9 cellular contexts compared by ENCODE assay signal in genomic region chr2:33457588-33458247, GRCh38. TPM values are rescaled to one million over a fixed set of nuclear protein-coding genes. Genes with fewer than 3 reads are reported as not detected.
DNase-seq lines count a peak whose midpoint lies in the region; ATAC-seq, FAIRE-seq and TF ChIP-seq lines count a peak whose summit lies in the region.
"Had no signal": no experiment of that assay in that cellular context is flagged by ENCODE, and none has a peak within 500 bp of the region (broad histone marks: within the 10 kb centered on the region; RNA-seq: fewer than 3 reads in every experiment).

No MANE protein-coding gene starts in this region.

- intact Hi-C loops in heart right ventricle (cut with DNase I), result no loop called here

- H3K36me3 ChIP-seq in heart right ventricle, result peaks cover 0 to 6% (median 0%) of the 10 kb centered on the region in 9 donors

- TF ChIP-seq POLR2A in GM12892 (IDR thresholded peaks at IDR 0.05; ENCODE audit: low read depth, low read length), result no peak

- no peaks in the 10 kb centered on the region for H3K27me3 ChIP-seq in heart right ventricle

- no peak overlapping the region for H3K27ac Mint-ChIP-seq in natural killer cell treated with Interleukin-12 subunit alpha and Interleukin-12 subunit beta and Interleukin-15 and Interleukin-18, amount 100 ng/mL, for 72 hours

- 15 to 16% methylated on average over 8 of the region's 8 CpGs for WGBS in heart right ventricle, 2 donors

- FAIRE-seq in GM12892 (lab: Jason Lieb, UNC), result peak; percentile 57

- no peak overlapping the region for H3K4me3 Mint-ChIP-seq in natural killer cell treated with Interleukin-12 subunit alpha and Interleukin-12 subunit beta and Interleukin-15 and Interleukin-18, amount 100 ng/mL, for 72 hours

- no peaks in the 10 kb centered on the region for H3K4me1 Mint-ChIP-seq in natural killer cell treated with Interleukin-12 subunit alpha and Interleukin-12 subunit beta and Interleukin-15 and Interleukin-18, amount 100 ng/mL, for 72 hours (ENCODE audit: low read depth in 2 of 2)

- peaks cover 0 to 17% (median 6%) of the 10 kb centered on the region in 11 donors for H3K9me3 ChIP-seq in heart right ventricle

- peaks cover 3 to 29% (median 9%) of the 10 kb centered on the region in 9 donors for H3K4me1 ChIP-seq in heart right ventricle

- no peaks in the 10 kb centered on the region for H3K9me3 Mint-ChIP-seq in natural killer cell treated with Interleukin-12 subunit alpha and Interleukin-12 subunit beta and Interleukin-15 and Interleukin-18, amount 100 ng/mL, for 72 hours

- peak overlapping the region; percentile 46 to 83 (median 78) for H3K27ac ChIP-seq in heart right ventricle

- TF ChIP-seq CTCF in heart right ventricle (IDR thresholded peaks at IDR 0.05), result no peak

- ATAC-seq in GM21825 (IDR thresholded peaks at IDR 0.05; ENCODE audit: unreplicated experiment) (peak; percentile 95), heart right ventricle (peak; percentile 88 to 97 (median 94))
- ATAC-seq in natural killer cell treated with Interleukin-12 subunit alpha and Interleukin-12 subunit beta and Interleukin-15 and Interleukin-18, amount 100 ng/mL, for 72 hours, result no peak

- H3K36me3 Mint-ChIP-seq in natural killer cell treated with Interleukin-12 subunit alpha and Interleukin-12 subunit beta and Interleukin-15 and Interleukin-18, amount 100 ng/mL, for 72 hours, result no peaks in the 10 kb centered on the region

- DNase-seq in GM12892 (ENCODE audit: insufficient read length), result no peak
- peak; percentile 28 for DNase-seq in NAMALWA (ENCODE audit: low spot score)
- peak in 1 of 2 donors; percentile 66 for DNase-seq in heart right ventricle
- DNase-seq in effector CD4-positive, alpha-beta T cell, result no peak
- DNase-seq in NCI-H2196 treated with DMSO at 0.1 percent for 48 hours (lab: John Stamatoyannopoulos, UW; ENCODE audit: unreplicated experiment), result no peak
- DNase-seq in central memory CD4-positive, alpha-beta T cell, result no peak
- no peak for DNase-seq in natural killer cell treated with Interleukin-12 subunit alpha and Interleukin-12 subunit beta and Interleukin-15 and Interleukin-18, amount 100 ng/mL, for 72 hours (ENCODE audit: low spot score)
- DNase-seq: NCI-H2081 treated with DMSO at 0.1 percent for 48 hours had no signal

- peak overlapping the region in 9 of 10 donors; percentile 21 to 51 (median 43) for H3K4me3 ChIP-seq in heart right ventricle

- H3K27me3 Mint-ChIP-seq in natural killer cell treated with Interleukin-12 subunit alpha and Interleukin-12 subunit beta and Interleukin-15 and Interleukin-18, amount 100 ng/mL, for 72 hours, result peaks cover 3 to 9% of the 10 kb centered on the region in 2 donors

RNA-seq across cellular contexts. Expression of gene RASGRP3, which starts 18.7 kb away (rescaled TPM):
- 158 TPM for polyA plus RNA-seq in GM12892 (2012; ENCODE audit: missing spikeins)
- 10 to 100 TPM; 46.9 to 77.4 (median 66.4) TPM for total RNA-seq in heart right ventricle
- polyA plus RNA-seq in heart right ventricle, result 10 to 100 TPM; 14.9 to 22.4 TPM
- 10 to 100 TPM in 1 of 2 donors, 1 to 10 TPM in 1; 1.5 to 26.2 TPM for total RNA-seq in natural killer cell treated with Interleukin-12 subunit alpha and Interleukin-12 subunit beta and Interleukin-15 and Interleukin-18, amount 100 ng/mL, for 72 hours

Comparison
In these comparisons a context has a peak if more than half of its experiments do, and no peak if none do; other contexts are left out.
1. ATAC-seq: peak in GM21825 (single experiment) and heart right ventricle (8 of 8); none in natural killer cell treated with Interleukin-12 subunit alpha and Interleukin-12 subunit beta and Interleukin-15 and Interleukin-18, amount 100 ng/mL, for 72 hours (0 of 2).